Comparison of ENCODE assay signal across 8 cellular contexts in genomic region chr11:124069429-124070401, GRCh38. TPM values are rescaled to one million over a fixed set of nuclear protein-coding genes. Genes with fewer than 3 reads are reported as not detected.
DNase-seq lines count a peak whose midpoint lies in the region; ATAC-seq and TF ChIP-seq lines count a peak whose summit lies in the region.

No MANE protein-coding gene starts in this region.

- H3K36me3 ChIP-seq in RWPE2 (ENCODE audit: low read depth), result no peaks in the 10 kb centered on the region
- H3K36me3 ChIP-seq in body of pancreas (replicated peaks in 1 of 2; ENCODE audit: insufficient read depth in 1 of 2, low read depth in 2 of 2), result no peaks in the 10 kb centered on the region
- H3K36me3 ChIP-seq in kidney epithelial cell (ENCODE audit: control insufficient read depth, insufficient read depth, low read length), result no peaks in the 10 kb centered on the region

- H3K27ac ChIP-seq in HL-60 (replicated peaks) (no peak overlapping the region), RWPE2 (ENCODE audit: poor library complexity, severe bottlenecking) (no peak overlapping the region), body of pancreas (no peak overlapping the region)

- 49 to 55% methylated on average over 28 of the region's 28 CpGs for WGBS in body of pancreas, 2 donors

- no peak for TF ChIP-seq POLR2A in body of pancreas (IDR thresholded peaks at IDR 0.05)

- H3K27me3 ChIP-seq in HL-60 (ENCODE audit: insufficient read depth, poor library complexity, severe bottlenecking) (peaks cover 8% of the 10 kb centered on the region), RWPE2 (ENCODE audit: insufficient read depth, poor library complexity, severe bottlenecking) (no peaks in the 10 kb centered on the region), body of pancreas (no peaks in the 10 kb centered on the region), kidney epithelial cell (ENCODE audit: control insufficient read depth, insufficient read depth, low read length) (no peaks in the 10 kb centered on the region)

- ATAC-seq in GM21447 (IDR thresholded peaks at IDR 0.05; ENCODE audit: unreplicated experiment), result peak; percentile 53
- peak; percentile 93 for ATAC-seq in RWPE2 (ENCODE audit: low read depth)
- peak; percentile 45 for ATAC-seq in body of pancreas

- H3K9me3 ChIP-seq in RWPE2 (ENCODE audit: severe bottlenecking) (no peaks in the 10 kb centered on the region), body of pancreas (no peaks in the 10 kb centered on the region)

- H3K4me3 ChIP-seq in HL-60 (replicated peaks; ENCODE audit: insufficient read depth, low read length), result no peak overlapping the region
- H3K4me3 ChIP-seq in RWPE2 (ENCODE audit: severe bottlenecking), result peak overlapping the region; percentile 6
- H3K4me3 ChIP-seq in body of pancreas, result no peak overlapping the region
- H3K4me3 ChIP-seq in kidney epithelial cell (ENCODE audit: low read depth, low read length), result peak overlapping the region; percentile 16

- TF ChIP-seq CTCF in HL-60 (IDR thresholded peaks at IDR 0.05; ENCODE audit: insufficient read depth, low read length) (peak; percentile 39), RWPE2 (IDR thresholded peaks at IDR 0.05; ENCODE audit: poor library complexity, severe bottlenecking) (peak; percentile 75), body of pancreas (IDR thresholded peaks at IDR 0.05) (peak; percentile 16 to 54 (median 29)), kidney epithelial cell (IDR thresholded peaks at IDR 0.05; ENCODE audit: insufficient read depth, low read length, poor library complexity, severe bottlenecking) (peak; percentile 88)

- DNase-seq in ELR (ENCODE audit: low read depth) (peak; percentile 82), HL-60 (ENCODE audit: low read depth in 1 of 2, low spot score in 1 of 2) (peak; percentile 26 to 62), RWPE2 (ENCODE audit: low spot score) (no peak), body of pancreas (peak; percentile 33 to 67 (median 48)), kidney epithelial cell (ENCODE audit: low read depth) (no peak), DMS79 treated with DMSO at 0.1 percent for 48 hours (lab: John Stamatoyannopoulos, UW) (no peak)
- DNase-seq in stimulated activated CD8-positive, alpha-beta memory T cell treated with anti-CD3 and anti-CD28 coated beads, Interleukin-4, amount 100 ng/mL, for 24 hours (ENCODE audit: low read depth), result peak; percentile 31

- intact Hi-C loops in body of pancreas (cut with DNase I), result loop anchor here (10.0 kb wide), 2 partner anchors 255 to 515 kb away; partner anchors contain the start of gene OR8D2

- no peaks in the 10 kb centered on the region for H3K4me1 ChIP-seq in RWPE2 (ENCODE audit: insufficient read depth, poor library complexity, severe bottlenecking)
- no peaks in the 10 kb centered on the region for H3K4me1 ChIP-seq in body of pancreas

RNA-seq across cellular contexts. Expression of gene OR10G7, which starts 28.6 kb away (rescaled TPM):
- total RNA-seq in body of pancreas, result not detected
- not detected in 2 replicates for total RNA-seq in kidney epithelial cell

RNA-seq across cellular contexts. Expression of gene OR10G8, which starts 43.1 kb away (rescaled TPM):
- total RNA-seq in body of pancreas (not detected), kidney epithelial cell (not detected in 2 replicates)

RNA-seq across cellular contexts. Expression of gene VWA5A, which starts 45.5 kb away (rescaled TPM):
- 10 to 100 TPM; 18.9 to 37.2 TPM for total RNA-seq in body of pancreas
- total RNA-seq in kidney epithelial cell, result 26.6 and 33.4 TPM in 2 replicates

RNA-seq across cellular contexts. Expression of gene OR10G9, which starts 46.9 kb away (rescaled TPM):
- total RNA-seq in body of pancreas, result not detected
- total RNA-seq in kidney epithelial cell, result not detected in 2 replicates

RNA-seq across cellular contexts. Expression of gene OR10G4, which starts 56.9 kb away (rescaled TPM):
- total RNA-seq in body of pancreas, result 1 to 10 TPM in 1 of 2 donors, under 1 TPM in 1; 0.52 to 5.3 TPM
- not detected in 2 replicates for total RNA-seq in kidney epithelial cell

Comparison
In these comparisons a context has a peak if more than half of its experiments do, and no peak if none do; other contexts are left out.
1. DNase-seq: peak in ELR (single experiment), HL-60 (2 of 2), body of pancreas (4 of 4) and stimulated activated CD8-positive, alpha-beta memory T cell treated with anti-CD3 and anti-CD28 coated beads, Interleukin-4, amount 100 ng/mL, for 24 hours (single experiment); none in RWPE2 (single experiment), kidney epithelial cell (single experiment) and DMS79 treated with DMSO at 0.1 percent for 48 hours (single experiment).
2. H3K4me3 ChIP-seq: peak in RWPE2 (single experiment) and kidney epithelial cell (single experiment); none in HL-60 (single experiment) and body of pancreas (0 of 2).
3. CTCF ChIP-seq: peak in every context shown above with its lines; median percentile 88 in kidney epithelial cell; 75 in RWPE2; 39 in HL-60; 29 in body of pancreas.
4. Peak in every context shown above with its lines, with median percentiles within 50 percentile points of each other: ATAC-seq.